In genomic region chr3:100400782-100401673, GRCh38 we compare ENCODE assay signal across 8 cellular contexts. TPM values are rescaled to one million over a fixed set of nuclear protein-coding genes. Genes with fewer than 3 reads are reported as not detected.
DNase-seq lines count a peak whose midpoint lies in the region; ATAC-seq, FAIRE-seq and TF ChIP-seq lines count a peak whose summit lies in the region.

TSS of gene LNP1 (plus strand) at chr3:100401539. CDS start at chr3:100429730, 28,191 bp downstream.
TSS of gene TOMM70 (minus strand) at chr3:100401089. CDS start at chr3:100400949, 140 bp downstream.

- TF ChIP-seq EP300 in HepG2 (IDR thresholded peaks at IDR 0.05; ENCODE audit: low read depth in 2 of 2, low read length in 2 of 2) (no peak), HepG2 (CRISPR knock-in tag; IDR thresholded peaks at IDR 0.05; ENCODE audit: borderline replicate concordance) (no peak)

- CTCF ChIA-PET in HepG2 (lab: Yijun Ruan, JAX; ENCODE audit: low intra/inter-chr PET ratio, low total read pairs), result no interaction called here

- intact Hi-C loops in CD14-positive monocyte (cut with micrococcal nuclease), result loop anchor here (5.0 kb wide), 2 partner anchors 139 to 311 kb away; partner anchors contain the start of gene TBC1D23 (in 1 of the 2)
- intact Hi-C loops in HepG2 (cut with micrococcal nuclease; ENCODE audit: unreplicated experiment), result loop anchor here (2.0 to 10.0 kb wide), 2 partner anchors 66 to 326 kb away; partner anchors contain the start of gene NIT2

- peaks cover 88% of the 10 kb centered on the region for H3K79me2 ChIP-seq in HepG2 (ENCODE audit: insufficient read depth, low read length)

- peak within 1 kb of the TSS; percentile 91 for H3K9ac ChIP-seq in HepG2 (ENCODE audit: insufficient read depth, low read depth, low read length)

- peak within 1 kb of the TSS; percentile 46 for H2AFZ ChIP-seq in HepG2 (ENCODE audit: low read length)

- peaks cover 0 to 3% (median 0%) of the 10 kb centered on the region in 7 donors for H3K9me3 Mint-ChIP-seq in CD14-positive monocyte

- H3K27me3 ChIP-seq in HepG2 (ENCODE audit: control insufficient read depth in 1 of 2, insufficient read depth in 2 of 2, low read length in 2 of 2), result no peaks in the 10 kb centered on the region; a peak in 1 of 5 replicates

- peak within 1 kb of the TSS; percentile 91 to 97 (median 96) for H3K27ac Mint-ChIP-seq in CD14-positive monocyte

- peaks cover 28% of the 10 kb centered on the region for H4K20me1 ChIP-seq in HepG2 (ENCODE audit: insufficient read depth, low read length)

- ATAC-seq in GM19397 (IDR thresholded peaks at IDR 0.05; ENCODE audit: unreplicated experiment), result peak; percentile 92
- ATAC-seq in HG03565 (IDR thresholded peaks at IDR 0.05; ENCODE audit: unreplicated experiment), result peak; percentile 79
- peak; percentile 96 for ATAC-seq in HepG2

- peak within 1 kb of the TSS; percentile 93 for H3K27ac ChIP-seq in HepG2 (ENCODE audit: extremely low read length, insufficient read depth, low read length)

- peak; percentile 15; the same call in 1 of the 2 replicates for TF ChIP-seq RAD21 in HepG2 (CRISPR knock-in tag; IDR thresholded peaks at IDR 0.05)

- no peaks in the 10 kb centered on the region; a peak in 1 of 5 replicates for H3K36me3 ChIP-seq in HepG2 (replicated peaks in 1 of 2; ENCODE audit: control insufficient read depth in 1 of 2, insufficient read depth in 2 of 2, low read length in 2 of 2)

- WGBS in HepG2 (ENCODE audit: low lambda C conversion rate), result 1% methylated on average over 34 of the region's 64 CpGs

- H3K4me3 Mint-ChIP-seq in CD14-positive monocyte, result peak within 1 kb of the TSS; percentile 89 to 99

- POLR2A ChIA-PET in HepG2 (lab: Yijun Ruan, JAX), result interaction anchor here (0.6 to 3.7 kb wide), 26 partner anchors 9 to 583 kb away, joined by 3 to 44 read pairs (median 4); partner anchors contain the start of genes CMSS1, NIT2, TBC1D23 and TFG

- H3K27me3 Mint-ChIP-seq in CD14-positive monocyte (ENCODE audit: low read depth in 3 of 3), result peaks cover 0 to 2% (median 0%) of the 10 kb centered on the region in 3 donors

- peak within 1 kb of the TSS; percentile 87 for H3K4me2 ChIP-seq in HepG2 (ENCODE audit: low read depth, low read length)

- DNase-seq in CD14-positive monocyte (ENCODE audit: low spot score) (peak; percentile 94), NCI-H748 treated with DMSO at 0.1 percent for 48 hours (lab: John Stamatoyannopoulos, UW) (peak; percentile 89), dermis microvascular lymphatic vessel endothelial cell (ENCODE audit: low read depth in 2 of 2) (peak; percentile 90 to 98), HepG2 (ENCODE audit: low spot score) (peak; percentile 96)
- DNase-seq in activated CD4-positive, alpha-beta T cell treated with anti-CD3 and anti-CD28 coated beads, Interleukin-2, amount 50 U/mL, for 4 hours, result peak; percentile 95
- DNase-seq in stimulated activated CD4-positive, alpha-beta T cell treated with anti-CD3 and anti-CD28 coated beads, Interleukin-2, amount 100 ng/mL, for 48 hours, result peak; percentile 90 to 93

- peak within 1 kb of the TSS; percentile 92 to 99 (median 96) for H3K4me3 ChIP-seq in HepG2 (replicated peaks in 1 of 3; ENCODE audit: insufficient read depth in 1 of 3, low read depth in 2 of 3, low read length in 3 of 3)

- peaks cover 2 to 7% of the 10 kb centered on the region in 2 donors for H3K36me3 Mint-ChIP-seq in CD14-positive monocyte

- H3K4me1 Mint-ChIP-seq in CD14-positive monocyte, result peaks cover 40% of the 10 kb centered on the region

- no peaks in the 10 kb centered on the region for H3K9me3 ChIP-seq in HepG2 (ENCODE audit: low read length)

- peak; percentile 85 for FAIRE-seq in HepG2 (lab: Jason Lieb, UNC)

- peak; percentile 89 to 98 for TF ChIP-seq POLR2A in HepG2 (IDR thresholded peaks at IDR 0.05; ENCODE audit: insufficient read depth in 1 of 2, low read depth in 2 of 2, low read length in 2 of 2)

- in situ Hi-C loops in HepG2 (cut with HindIII; ENCODE audit: extremely low pct_ligation_motif_present, low pct_unique_long_range_greater_than_20kb), result no loop called here

- TF ChIP-seq CTCF in CD14-positive monocyte (IDR thresholded peaks at IDR 0.05) (no peak), HepG2 (CRISPR knock-in tag; IDR thresholded peaks at IDR 0.05) (no peak)

- no TSS peak for BruUV-seq in HepG2 (replicated peaks; lab: Mats Ljungman, UMichigan)

- H3K4me1 ChIP-seq in HepG2 (ENCODE audit: insufficient read depth, low read length), result peaks cover 57% of the 10 kb centered on the region

RNA-seq across cellular contexts. Expression of gene LNP1, which starts in this region (rescaled TPM):
- under 1 TPM; 0.08 to 0.26 TPM for polyA plus RNA-seq in CD14-positive monocyte
- total RNA-seq in dermis microvascular lymphatic vessel endothelial cell, result 0.63 and 0.77 TPM in 2 replicates
- total RNA-seq in HepG2 (2016; rRNA removed; fragmentation: Illumina TruSeq; extraction: Trizol), result 6.0 and 7.0 TPM in 2 replicates
- 3.0 and 3.4 TPM in 2 replicates for total RNA-seq in HepG2 (2016; cell fraction: cytosol; rRNA removed; fragmentation: Illumina TruSeq; extraction: Trizol; ENCODE audit: low read depth)
- 6.4 and 6.6 TPM in 2 replicates for total RNA-seq in HepG2 (2016; cell fraction: insoluble cytoplasmic fraction; rRNA removed; fragmentation: Illumina TruSeq; extraction: Trizol)
- total RNA-seq in HepG2 (2016; cell fraction: membrane; rRNA removed; fragmentation: Illumina TruSeq; extraction: Trizol), result 7.4 and 9.1 TPM in 2 replicates
- total RNA-seq in HepG2 (2016; cell fraction: nucleus; rRNA removed; fragmentation: Illumina TruSeq; extraction: Trizol), result 10.3 and 12.6 TPM in 2 replicates
- 3.4 and 3.6 TPM in 2 replicates for polyA plus RNA-seq in HepG2 (2011; rRNA removed)
- polyA plus RNA-seq in HepG2 (2011; cell fraction: cytosol; rRNA removed), result 4.9 and 6.1 TPM in 2 replicates
- polyA plus RNA-seq in HepG2 (2011; cell fraction: nucleus; rRNA removed), result 7.0 and 8.3 TPM in 2 replicates
- polyA plus RNA-seq in HepG2 (2012), result 3.7 and 5.4 TPM in 2 replicates
- polyA plus RNA-seq in HepG2 (2016; cell fraction: cytosol; fragmentation: Illumina TruSeq; extraction: Trizol; ENCODE audit: low read depth), result 2.3 and 3.0 TPM in 2 replicates
- 6.5 and 7.3 TPM in 2 replicates for polyA plus RNA-seq in HepG2 (2016; cell fraction: insoluble cytoplasmic fraction; fragmentation: Illumina TruSeq; extraction: Trizol; ENCODE audit: low read depth)
- polyA plus RNA-seq in HepG2 (2016; cell fraction: membrane; fragmentation: Illumina TruSeq; extraction: Trizol; ENCODE audit: low read depth), result 6.5 and 6.9 TPM in 2 replicates
- 4.8 and 5.0 TPM in 2 replicates for polyA plus RNA-seq in HepG2 (2016; cell fraction: nucleus; fragmentation: Illumina TruSeq; extraction: Trizol; ENCODE audit: insufficient read depth, low read depth)
- polyA minus RNA-seq in HepG2 (2011; rRNA and poly(A)+ RNA removed; ENCODE audit: low replicate concordance), result 9.4 and 11.0 TPM in 2 replicates
- 4.6 and 6.0 TPM in 2 replicates for polyA minus RNA-seq in HepG2 (2011; cell fraction: cytosol; rRNA and poly(A)+ RNA removed)
- polyA minus RNA-seq in HepG2 (2011; cell fraction: nucleus; rRNA and poly(A)+ RNA removed), result 49.2 and 56.0 TPM in 2 replicates

RNA-seq across cellular contexts. Expression of gene TOMM70, which starts in this region (rescaled TPM):
- polyA plus RNA-seq in CD14-positive monocyte, result 1 to 10 TPM; 4.9 to 6.3 TPM
- 25.5 and 28.2 TPM in 2 replicates for total RNA-seq in dermis microvascular lymphatic vessel endothelial cell
- 77.2 and 95.2 TPM in 2 replicates for total RNA-seq in HepG2 (2016; rRNA removed; fragmentation: Illumina TruSeq; extraction: Trizol)
- 6.5 and 9.2 TPM in 2 replicates for total RNA-seq in HepG2 (2016; cell fraction: cytosol; rRNA removed; fragmentation: Illumina TruSeq; extraction: Trizol; ENCODE audit: low read depth)
- 75.3 and 96.0 TPM in 2 replicates for total RNA-seq in HepG2 (2016; cell fraction: insoluble cytoplasmic fraction; rRNA removed; fragmentation: Illumina TruSeq; extraction: Trizol)
- 31.5 and 33.7 TPM in 2 replicates for total RNA-seq in HepG2 (2016; cell fraction: membrane; rRNA removed; fragmentation: Illumina TruSeq; extraction: Trizol)
- 50.1 and 54.0 TPM in 2 replicates for total RNA-seq in HepG2 (2016; cell fraction: nucleus; rRNA removed; fragmentation: Illumina TruSeq; extraction: Trizol)
- 20.7 and 27.0 TPM in 2 replicates for polyA plus RNA-seq in HepG2 (2011; rRNA removed)
- polyA plus RNA-seq in HepG2 (2011; cell fraction: cytosol; rRNA removed), result 11.9 and 15.5 TPM in 2 replicates
- 8.0 and 10.2 TPM in 2 replicates for polyA plus RNA-seq in HepG2 (2011; cell fraction: nucleus; rRNA removed)
- 30.9 and 42.1 TPM in 2 replicates for polyA plus RNA-seq in HepG2 (2012)
- polyA plus RNA-seq in HepG2 (2016; cell fraction: cytosol; fragmentation: Illumina TruSeq; extraction: Trizol; ENCODE audit: low read depth), result 3.9 and 4.3 TPM in 2 replicates
- polyA plus RNA-seq in HepG2 (2016; cell fraction: insoluble cytoplasmic fraction; fragmentation: Illumina TruSeq; extraction: Trizol; ENCODE audit: low read depth), result 74.4 and 75.6 TPM in 2 replicates
- polyA plus RNA-seq in HepG2 (2016; cell fraction: membrane; fragmentation: Illumina TruSeq; extraction: Trizol; ENCODE audit: low read depth), result 14.2 and 15.7 TPM in 2 replicates
- polyA plus RNA-seq in HepG2 (2016; cell fraction: nucleus; fragmentation: Illumina TruSeq; extraction: Trizol; ENCODE audit: insufficient read depth, low read depth), result 44.0 and 46.4 TPM in 2 replicates
- polyA minus RNA-seq in HepG2 (2011; rRNA and poly(A)+ RNA removed; ENCODE audit: low replicate concordance), result 24.9 and 26.6 TPM in 2 replicates
- 41.5 and 45.5 TPM in 2 replicates for polyA minus RNA-seq in HepG2 (2011; cell fraction: cytosol; rRNA and poly(A)+ RNA removed)
- polyA minus RNA-seq in HepG2 (2011; cell fraction: nucleus; rRNA and poly(A)+ RNA removed), result 43.3 and 46.1 TPM in 2 replicates

Comparison
In these comparisons a context has a peak if more than half of its experiments do, and no peak if none do; other contexts are left out.
1. Peak in every context shown above with its lines: DNase-seq, ATAC-seq, H3K4me3 ChIP-seq and H3K27ac ChIP-seq.